ENCODE assay signal across 1 cellular context in genomic region chr5:1414311-1415058, GRCh38.
TF ChIP-seq lines count a peak whose summit lies in the region.

No MANE protein-coding gene starts in this region.

TF ChIP-seq in GM23338, 12 proteins besides CTCF, POLR2A, EP300 and RAD21 (continued from another document):
- TF ChIP-seq REST (IDR thresholded peaks at IDR 0.05; ENCODE audit: unreplicated experiment) (no peak), ZNF331 (CRISPR knock-in tag; IDR thresholded peaks at IDR 0.05; ENCODE audit: low read depth) (no peak), ZNF462 (CRISPR knock-in tag; IDR thresholded peaks at IDR 0.05) (no peak), ETS1 (IDR thresholded peaks at IDR 0.05) (no peak), NANOG (IDR thresholded peaks at IDR 0.05; ENCODE audit: borderline replicate concordance) (no peak)
TF ChIP-seq in GM23338: peak in this region for 0.
